18 cellular contexts compared by ENCODE assay signal in the genomic region with DNA sequence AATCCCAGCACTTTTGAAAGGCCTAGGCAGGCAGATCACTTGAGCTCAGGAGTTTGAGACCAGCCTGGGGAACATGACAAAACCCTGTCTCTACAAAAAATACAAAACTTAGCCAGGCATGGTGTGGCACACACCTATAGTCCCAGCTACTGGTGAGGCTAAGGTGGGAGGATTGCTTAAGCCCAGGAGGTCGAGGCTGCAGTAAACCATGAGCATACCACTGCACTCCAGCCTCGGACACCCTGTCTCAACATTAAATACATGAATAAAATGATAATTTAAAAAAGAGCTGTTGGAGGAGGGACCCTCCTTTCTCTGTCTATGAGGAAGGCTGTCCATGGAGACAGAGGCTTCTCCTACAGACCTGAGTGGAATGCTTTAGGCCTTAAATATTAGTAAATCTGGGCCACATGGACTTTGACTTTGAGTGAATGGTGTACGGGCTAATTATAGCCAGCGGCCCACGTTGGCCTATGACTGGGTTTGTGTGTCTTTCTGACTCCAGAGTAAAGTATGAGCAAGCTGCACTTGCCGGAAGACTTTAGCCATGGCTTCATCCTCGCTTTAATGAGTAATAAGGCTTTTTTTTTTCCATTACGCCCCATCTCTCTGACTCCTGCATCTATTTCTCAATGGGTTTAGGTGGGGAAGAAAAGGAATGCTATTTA. TPM values are rescaled to one million over a fixed set of nuclear protein-coding genes. Genes with fewer than 3 reads are reported as not detected.
A peak's percentile ranks its signal among the peaks of the same experiment; 100 is the strongest.
DNase-seq lines count a peak whose midpoint lies in the region; ATAC-seq and TF ChIP-seq lines count a peak whose summit lies in the region.
"Had no signal": no experiment of that assay in that cellular context is flagged by ENCODE, and none has a peak within 500 bp of the region (broad histone marks: within the 10 kb centered on the region; RNA-seq: fewer than 3 reads in every experiment).

No MANE protein-coding gene starts in this region.

- BruUV-seq in Calu3 (replicated peaks; lab: Mats Ljungman, UMichigan): no TSS peak

- H3K27ac Mint-ChIP-seq in Calu3 (ENCODE audit: unreplicated experiment) (peak overlapping the region; percentile 14), osteocyte (ENCODE audit: unreplicated experiment) (peak overlapping the region; percentile 40)
- H3K27ac Mint-ChIP-seq: activated CD4-positive, alpha-beta memory T cell treated with anti-CD3 and anti-CD28 coated beads, Interleukin-2, amount 10 ng/mL, durations not matched to agents 7 days and 5 days; CD4-positive, alpha-beta memory T cell; stimulated activated naive CD8-positive, alpha-beta T cell treated with anti-CD3 and anti-CD28 coated beads, Interleukin-15, amount 100 ng/mL, for 72 hours; T-helper 1 cell treated with Interleukin-12 subunit alpha and Interleukin-12 subunit beta and Interleukin-4 antibody, amounts not matched to agents 30 μg/mL and 1 μg/mL, for 36 hours had no signal

- no peaks in the 10 kb centered on the region for H3K9me3 ChIP-seq in fibroblast of lung (ENCODE audit: control insufficient read depth, insufficient read depth, low read depth, low read length)
- H3K9me3 ChIP-seq in left ventricle myocardium inferior (replicated peaks): no peaks in the 10 kb centered on the region
- H3K9me3 ChIP-seq: colonic mucosa, HAP-1 had no signal

- H3K4me1 ChIP-seq in fibroblast of lung (ENCODE audit: control insufficient read depth, extremely low read depth, insufficient read depth, low read length) (peaks cover 22% of the 10 kb centered on the region), left ventricle myocardium inferior (no peaks in the 10 kb centered on the region)
- H3K4me1 ChIP-seq: colonic mucosa had no signal

- ATAC-seq in GM21528 (IDR thresholded peaks at IDR 0.05; ENCODE audit: low FRiP score, unreplicated experiment): no peak
- no peak for ATAC-seq in GM19452 (IDR thresholded peaks at IDR 0.05; ENCODE audit: unreplicated experiment)
- ATAC-seq in GM21619 (IDR thresholded peaks at IDR 0.05; ENCODE audit: unreplicated experiment): no peak
- ATAC-seq: stimulated activated naive CD8-positive, alpha-beta T cell treated with anti-CD3 and anti-CD28 coated beads, Interleukin-15, amount 100 ng/mL, for 72 hours had no signal

- no peak overlapping the region for H2AFZ ChIP-seq in fibroblast of lung (ENCODE audit: low read length)

- H3K27me3 Mint-ChIP-seq in Calu3 (ENCODE audit: unreplicated experiment) (no peaks in the 10 kb centered on the region), osteocyte (ENCODE audit: unreplicated experiment) (no peaks in the 10 kb centered on the region)
- H3K27me3 Mint-ChIP-seq: activated CD4-positive, alpha-beta memory T cell treated with anti-CD3 and anti-CD28 coated beads, Interleukin-2, amount 10 ng/mL, durations not matched to agents 7 days and 5 days; CD4-positive, alpha-beta memory T cell; stimulated activated naive CD8-positive, alpha-beta T cell treated with anti-CD3 and anti-CD28 coated beads, Interleukin-15, amount 100 ng/mL, for 72 hours had no signal

- CTCF ChIA-PET in Calu3 (lab: Charles Lee): no interaction called here

- intact Hi-C loops in Calu3 (cut with micrococcal nuclease; ENCODE audit: unreplicated experiment) (no loop called here), left ventricle myocardium inferior (cut with micrococcal nuclease) (no loop called here)

- DNase-seq in Calu3 (no peak), RKO (ENCODE audit: low spot score) (peak; percentile 95), fibroblast of lung (ENCODE audit: low read depth in 2 of 2) (peak; percentile 85 to 99), osteocyte (ENCODE audit: extremely low spot score, unreplicated experiment) (no peak), left ventricle myocardium inferior (no peak)
- DNase-seq: activated CD4-positive, alpha-beta memory T cell treated with anti-CD3 and anti-CD28 coated beads, Interleukin-2, amount 10 ng/mL, durations not matched to agents 7 days and 5 days; activated naive CD4-positive, alpha-beta T cell; CD4-positive, alpha-beta memory T cell; colonic mucosa; NCI-H2171 treated with DMSO at 0.1 percent for 48 hours; posterior cingulate gyrus; stimulated activated naive CD8-positive, alpha-beta T cell treated with anti-CD3 and anti-CD28 coated beads, Interleukin-15, amount 100 ng/mL, for 72 hours had no signal

- no peaks in the 10 kb centered on the region for H3K9me3 Mint-ChIP-seq in Calu3 (ENCODE audit: low read depth, unreplicated experiment)
- no peaks in the 10 kb centered on the region for H3K9me3 Mint-ChIP-seq in osteocyte (ENCODE audit: unreplicated experiment)
- H3K9me3 Mint-ChIP-seq: activated CD4-positive, alpha-beta memory T cell treated with anti-CD3 and anti-CD28 coated beads, Interleukin-2, amount 10 ng/mL, durations not matched to agents 7 days and 5 days; CD4-positive, alpha-beta memory T cell; stimulated activated naive CD8-positive, alpha-beta T cell treated with anti-CD3 and anti-CD28 coated beads, Interleukin-15, amount 100 ng/mL, for 72 hours; T-helper 1 cell treated with Interleukin-12 subunit alpha and Interleukin-12 subunit beta and Interleukin-4 antibody, amounts not matched to agents 30 μg/mL and 1 μg/mL, for 36 hours had no signal

- H3K79me2 ChIP-seq in fibroblast of lung (ENCODE audit: control insufficient read depth, insufficient read depth, low read length): peaks cover 18% of the 10 kb centered on the region

- H3K9ac ChIP-seq in fibroblast of lung (ENCODE audit: insufficient read depth, low read length): no peak overlapping the region

- H3K27me3 ChIP-seq in fibroblast of lung (ENCODE audit: control insufficient read depth, insufficient read depth, low read length) (no peaks in the 10 kb centered on the region), left ventricle myocardium inferior (ENCODE audit: low read depth) (peaks cover 58% of the 10 kb centered on the region)
- H3K27me3 ChIP-seq: colonic mucosa had no signal

- H4K20me1 ChIP-seq in fibroblast of lung (ENCODE audit: control insufficient read depth, extremely low read depth, insufficient read depth, low read length): no peaks in the 10 kb centered on the region

- H3K27ac ChIP-seq in fibroblast of lung (ENCODE audit: insufficient read depth, low read length) (peak overlapping the region; percentile 95), left ventricle myocardium inferior (replicated peaks) (no peak overlapping the region)
- H3K27ac ChIP-seq: colonic mucosa had no signal

- H3K36me3 ChIP-seq in fibroblast of lung (ENCODE audit: control insufficient read depth, insufficient read depth, low read length) (peaks cover 8% of the 10 kb centered on the region), left ventricle myocardium inferior (no peaks in the 10 kb centered on the region)
- H3K36me3 ChIP-seq: colonic mucosa had no signal

- H3K4me3 ChIP-seq in fibroblast of lung (replicated peaks in 1 of 4; ENCODE audit: control extremely low read depth in 1 of 4, insufficient read depth in 1 of 4, low read depth in 3 of 4, low read length in 4 of 4) (no peak overlapping the region), left ventricle myocardium inferior (no peak overlapping the region)
- H3K4me3 ChIP-seq: colonic mucosa, HAP-1, lung had no signal

- peak overlapping the region; percentile 54 for H3K4me2 ChIP-seq in fibroblast of lung (ENCODE audit: extremely low read depth, insufficient read depth, low read length)

- TF ChIP-seq CTCF in Calu3 (IDR thresholded peaks at IDR 0.05; ENCODE audit: unreplicated experiment) (no peak), fibroblast of lung (conservative IDR thresholded peaks at IDR 0.05 in 1 of 2, IDR thresholded peaks at IDR 0.05 in 1 of 2; ENCODE audit: low read depth in 1 of 2, low read length in 2 of 2) (no peak), osteocyte (IDR thresholded peaks at IDR 0.05) (no peak), left ventricle myocardium inferior (IDR thresholded peaks at IDR 0.05; ENCODE audit: borderline replicate concordance) (no peak)

- H3K4me1 Mint-ChIP-seq in Calu3 (ENCODE audit: low read depth, unreplicated experiment): peaks cover 37% of the 10 kb centered on the region
- H3K4me1 Mint-ChIP-seq in osteocyte (ENCODE audit: unreplicated experiment): peaks cover 12% of the 10 kb centered on the region
- H3K4me1 Mint-ChIP-seq: activated CD4-positive, alpha-beta memory T cell treated with anti-CD3 and anti-CD28 coated beads, Interleukin-2, amount 10 ng/mL, durations not matched to agents 7 days and 5 days; CD4-positive, alpha-beta memory T cell had no signal

- no peak overlapping the region for H3K4me3 Mint-ChIP-seq in Calu3 (ENCODE audit: low read depth, unreplicated experiment)
- no peak overlapping the region for H3K4me3 Mint-ChIP-seq in osteocyte (ENCODE audit: unreplicated experiment)
- H3K4me3 Mint-ChIP-seq: activated CD4-positive, alpha-beta memory T cell treated with anti-CD3 and anti-CD28 coated beads, Interleukin-2, amount 10 ng/mL, durations not matched to agents 7 days and 5 days; CD4-positive, alpha-beta memory T cell; stimulated activated naive CD8-positive, alpha-beta T cell treated with anti-CD3 and anti-CD28 coated beads, Interleukin-15, amount 100 ng/mL, for 72 hours; T-helper 1 cell treated with Interleukin-12 subunit alpha and Interleukin-12 subunit beta and Interleukin-4 antibody, amounts not matched to agents 30 μg/mL and 1 μg/mL, for 36 hours had no signal

- H3K36me3 Mint-ChIP-seq in Calu3 (ENCODE audit: insufficient read depth, unreplicated experiment) (peaks cover 6% of the 10 kb centered on the region), osteocyte (ENCODE audit: unreplicated experiment) (peaks cover 2% of the 10 kb centered on the region)
- H3K36me3 Mint-ChIP-seq: CD4-positive, alpha-beta memory T cell had no signal

RNA-seq across cellular contexts. Expression of gene RAB3B, which starts 21.3 kb away (rescaled TPM):
- 0.31 and 0.49 TPM in 2 replicates for total RNA-seq in Calu3 (2022)
- 7.2 and 36.5 TPM in 2 replicates for total RNA-seq in fibroblast of lung
- 45.2 and 51.6 TPM in 2 replicates for polyA plus RNA-seq in fibroblast of lung
- polyA plus RNA-seq in fibroblast of lung (2012): 44.9 and 62.5 TPM in 2 replicates
- 69.9 and 98.4 TPM in 2 replicates for polyA minus RNA-seq in fibroblast of lung (ENCODE audit: low replicate concordance)
- total RNA-seq in osteocyte: 8.2 and 8.3 TPM in 2 replicates
- not detected for total RNA-seq in left ventricle myocardium inferior
- polyA plus RNA-seq: CD4-positive, alpha-beta memory T cell had no signal

Comparison
In these comparisons a context has a peak if more than half of its experiments do, and no peak if none do; other contexts are left out.
1. DNase-seq: peak in RKO (single experiment) and fibroblast of lung (2 of 2); none in Calu3 (single experiment), osteocyte (single experiment) and left ventricle myocardium inferior (single experiment).